In the genomic region with DNA sequence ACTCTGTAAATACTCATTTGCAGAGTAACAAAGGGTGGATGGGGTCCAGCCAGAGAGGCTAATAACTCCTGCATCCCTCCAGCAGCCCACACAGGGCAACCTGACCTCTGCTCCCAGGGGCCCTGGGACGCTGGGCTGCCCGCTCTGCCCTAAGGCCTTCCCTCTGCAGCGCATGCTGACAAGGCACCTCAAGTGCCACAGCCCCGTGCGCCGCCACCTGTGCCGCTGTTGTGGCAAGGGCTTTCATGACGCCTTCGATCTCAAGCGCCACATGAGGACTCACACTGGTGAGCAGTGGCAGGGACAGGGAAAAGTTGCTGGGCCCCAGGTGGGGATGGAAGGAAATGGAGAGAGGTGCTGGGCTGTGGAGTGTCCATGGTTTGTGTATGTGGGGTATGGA, we compare ENCODE assay signal across 16 cellular contexts. TPM values are rescaled to one million over a fixed set of nuclear protein-coding genes. Genes with fewer than 3 reads are reported as not detected.
DNase-seq lines count a peak whose midpoint lies in the region; ATAC-seq and TF ChIP-seq lines count a peak whose summit lies in the region.
"Had no signal": no experiment of that assay in that cellular context is flagged by ENCODE, and none has a peak within 500 bp of the region (broad histone marks: within the 10 kb centered on the region; RNA-seq: fewer than 3 reads in every experiment).

No MANE protein-coding gene starts in this region.

- peak overlapping the region; percentile 98 for H3K4me3 Mint-ChIP-seq in stimulated activated naive CD8-positive, alpha-beta T cell treated with anti-CD3 and anti-CD28 coated beads, Interleukin-15, Interleukin-2, amounts not matched to agents 100 ng/mL and 50 ng/mL, for 24 hours
- peak overlapping the region; percentile 92 for H3K4me3 Mint-ChIP-seq in activated CD8-positive, alpha-beta T cell treated with anti-CD3 and anti-CD28 coated beads for 36 hours
- H3K4me3 Mint-ChIP-seq in mesothelial cell of epicardium: peak overlapping the region; percentile 91

- no peaks in the 10 kb centered on the region for H3K9me3 Mint-ChIP-seq in stimulated activated naive CD8-positive, alpha-beta T cell treated with anti-CD3 and anti-CD28 coated beads, Interleukin-15, Interleukin-2, amounts not matched to agents 100 ng/mL and 50 ng/mL, for 24 hours
- no peaks in the 10 kb centered on the region for H3K9me3 Mint-ChIP-seq in activated CD8-positive, alpha-beta T cell treated with anti-CD3 and anti-CD28 coated beads for 36 hours
- H3K9me3 Mint-ChIP-seq in mesothelial cell of epicardium: no peaks in the 10 kb centered on the region

- no peaks in the 10 kb centered on the region for H3K27me3 Mint-ChIP-seq in stimulated activated naive CD8-positive, alpha-beta T cell treated with anti-CD3 and anti-CD28 coated beads, Interleukin-15, Interleukin-2, amounts not matched to agents 100 ng/mL and 50 ng/mL, for 24 hours
- no peaks in the 10 kb centered on the region for H3K27me3 Mint-ChIP-seq in activated CD8-positive, alpha-beta T cell treated with anti-CD3 and anti-CD28 coated beads for 36 hours
- H3K27me3 Mint-ChIP-seq in mesothelial cell of epicardium (ENCODE audit: low read depth): peaks cover 2% of the 10 kb centered on the region

- DNase-seq in stimulated activated naive CD8-positive, alpha-beta T cell treated with anti-CD3 and anti-CD28 coated beads, Interleukin-15, Interleukin-2, amounts not matched to agents 100 U/mL and 50 U/mL, for 24 hours: no peak
- DNase-seq in activated CD8-positive, alpha-beta T cell treated with anti-CD3 and anti-CD28 coated beads for 36 hours: no peak
- DNase-seq in mesothelial cell of epicardium (ENCODE audit: low spot score in 2 of 2, unreplicated experiment in 2 of 2): no peak
- no peak for DNase-seq in effector CD4-positive, alpha-beta T cell
- DNase-seq in NCI-H146 (lab: John Stamatoyannopoulos, UW): no peak
- no peak for DNase-seq in amygdala (lab: John Stamatoyannopoulos, UW)
- DNase-seq in activated CD4-positive, CD25-positive, alpha-beta regulatory T cell (lab: John Stamatoyannopoulos, UW): no peak
- DNase-seq: foreskin keratinocyte, NCI-H1105, NCI-H2171 treated with DMSO at 0.1 percent for 48 hours had no signal

- intact Hi-C loops in activated CD8-positive, alpha-beta T cell treated with anti-CD3 and anti-CD28 coated beads for 36 hours (cut with micrococcal nuclease): no loop called here

- no peak overlapping the region for H3K27ac Mint-ChIP-seq in stimulated activated naive CD8-positive, alpha-beta T cell treated with anti-CD3 and anti-CD28 coated beads, Interleukin-15, Interleukin-2, amounts not matched to agents 100 ng/mL and 50 ng/mL, for 24 hours
- no peak overlapping the region for H3K27ac Mint-ChIP-seq in activated CD8-positive, alpha-beta T cell treated with anti-CD3 and anti-CD28 coated beads for 36 hours
- H3K27ac Mint-ChIP-seq in mesothelial cell of epicardium: no peak overlapping the region

- H3K36me3 Mint-ChIP-seq in stimulated activated naive CD8-positive, alpha-beta T cell treated with anti-CD3 and anti-CD28 coated beads, Interleukin-15, Interleukin-2, amounts not matched to agents 100 ng/mL and 50 ng/mL, for 24 hours (ENCODE audit: low read depth): peaks cover 33% of the 10 kb centered on the region
- H3K36me3 Mint-ChIP-seq in activated CD8-positive, alpha-beta T cell treated with anti-CD3 and anti-CD28 coated beads for 36 hours (ENCODE audit: low read depth): peaks cover 24% of the 10 kb centered on the region
- peaks cover 12% of the 10 kb centered on the region for H3K36me3 Mint-ChIP-seq in mesothelial cell of epicardium

- TF ChIP-seq CTCF in activated CD8-positive, alpha-beta T cell treated with anti-CD3 and anti-CD28 coated beads for 36 hours (IDR thresholded peaks at IDR 0.05): no peak
- no peak for TF ChIP-seq CTCF in mesothelial cell of epicardium (IDR thresholded peaks at IDR 0.05; ENCODE audit: unreplicated experiment)

- CTCF ChIA-PET in activated CD8-positive, alpha-beta T cell treated with anti-CD3 and anti-CD28 coated beads for 36 hours (lab: Charles Lee): interaction anchor here (0.8 to 5.8 kb wide), 2 partner anchors 8 to 14 kb away, joined by 3 to 42 read pairs; no protein-coding TSS in a partner anchor

- no peak for ATAC-seq in stimulated activated naive CD8-positive, alpha-beta T cell treated with anti-CD3 and anti-CD28 coated beads, Interleukin-15, Interleukin-2, amounts not matched to agents 100 U/mL and 50 U/mL, for 24 hours
- no peak for ATAC-seq in activated CD8-positive, alpha-beta T cell treated with anti-CD3 and anti-CD28 coated beads for 36 hours
- ATAC-seq: foreskin keratinocyte, K562, left lobe of liver had no signal

- POLR2A ChIA-PET in activated CD8-positive, alpha-beta T cell treated with anti-CD3 and anti-CD28 coated beads for 36 hours (lab: Charles Lee): no interaction called here

- H3K4me1 Mint-ChIP-seq in stimulated activated naive CD8-positive, alpha-beta T cell treated with anti-CD3 and anti-CD28 coated beads, Interleukin-15, Interleukin-2, amounts not matched to agents 100 ng/mL and 50 ng/mL, for 24 hours (ENCODE audit: low read depth): peaks cover 35% of the 10 kb centered on the region
- peaks cover 22% of the 10 kb centered on the region for H3K4me1 Mint-ChIP-seq in activated CD8-positive, alpha-beta T cell treated with anti-CD3 and anti-CD28 coated beads for 36 hours (ENCODE audit: low read depth)
- H3K4me1 Mint-ChIP-seq in mesothelial cell of epicardium: peaks cover 27% of the 10 kb centered on the region

RNA-seq across cellular contexts. Expression of gene OVOL3, which starts 1.7 kb away (rescaled TPM):
- not detected for total RNA-seq in activated CD8-positive, alpha-beta T cell treated with anti-CD3 and anti-CD28 coated beads for 36 hours
- not detected in 3 replicates for total RNA-seq in mesothelial cell of epicardium
- total RNA-seq: cardiac muscle cell, foreskin keratinocyte, K562, left lobe of liver, pulmonary artery endothelial cell, suprapubic skin had no signal

RNA-seq across cellular contexts. Expression of gene POLR2I, which starts 2.0 kb away (rescaled TPM):
- total RNA-seq in activated CD8-positive, alpha-beta T cell treated with anti-CD3 and anti-CD28 coated beads for 36 hours: 10 to 100 TPM; 68.4 to 76.5 TPM
- 51.8 to 60.9 TPM (median 59.5 TPM) in 3 replicates for total RNA-seq in mesothelial cell of epicardium

RNA-seq across cellular contexts. Expression of gene TBCB, which starts 2.6 kb away (rescaled TPM):
- 10 to 100 TPM; 74.9 to 81.7 TPM for total RNA-seq in activated CD8-positive, alpha-beta T cell treated with anti-CD3 and anti-CD28 coated beads for 36 hours
- 112 to 116 TPM (median 115 TPM) in 3 replicates for total RNA-seq in mesothelial cell of epicardium

RNA-seq across cellular contexts. Expression of gene CAPNS1, which starts 27.2 kb away (rescaled TPM):
- total RNA-seq in activated CD8-positive, alpha-beta T cell treated with anti-CD3 and anti-CD28 coated beads for 36 hours: 100 to 1,000 TPM; 250 to 275 TPM
- total RNA-seq in mesothelial cell of epicardium: 425 to 453 TPM (median 451 TPM) in 3 replicates

RNA-seq across cellular contexts. Expression of gene COX7A1, which starts 39.6 kb away (rescaled TPM):
- total RNA-seq in activated CD8-positive, alpha-beta T cell treated with anti-CD3 and anti-CD28 coated beads for 36 hours: not detected
- not detected in 3 replicates for total RNA-seq in mesothelial cell of epicardium
- total RNA-seq: cardiac muscle cell, K562 had no signal
